9 cellular contexts compared by ENCODE assay signal in the genomic region with DNA sequence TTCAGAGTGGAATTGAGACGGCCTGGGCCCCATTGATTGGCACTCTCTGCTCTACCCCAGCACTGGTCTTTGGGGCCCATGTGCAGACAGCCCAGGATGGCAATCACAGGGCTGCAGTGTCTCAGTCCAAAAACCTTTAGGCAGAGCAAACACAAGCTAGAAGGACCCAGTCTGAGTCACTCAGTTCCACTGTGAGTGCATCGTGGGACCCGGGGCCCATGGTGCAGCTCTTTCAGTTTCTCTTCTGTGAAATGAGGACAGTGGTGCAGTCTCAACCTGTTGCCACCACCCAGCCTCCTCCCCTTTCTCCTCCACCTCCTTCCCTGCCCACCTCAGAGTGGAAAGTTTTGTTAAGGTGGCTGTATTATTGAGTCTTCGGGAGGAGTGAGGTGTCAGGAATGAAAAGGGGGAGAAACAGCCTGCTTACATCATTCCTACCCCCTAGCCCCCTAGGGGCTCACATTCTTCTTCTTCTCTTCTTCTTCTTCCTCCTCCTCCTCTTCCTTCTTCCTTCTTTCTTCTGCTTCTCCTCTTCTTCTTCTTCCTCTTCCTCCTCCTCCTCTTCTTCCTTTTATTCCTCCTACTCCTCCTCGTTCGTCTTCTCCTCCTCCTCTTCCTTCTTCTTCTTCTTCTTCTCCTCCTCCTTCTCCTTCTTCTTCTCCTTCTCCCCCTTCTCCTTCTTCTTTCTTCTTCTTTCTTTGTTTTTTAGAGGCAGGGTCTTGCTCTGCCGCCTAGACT. TPM values are rescaled to one million over a fixed set of nuclear protein-coding genes. Genes with fewer than 3 reads are reported as not detected.
A peak's percentile ranks its signal among the peaks of the same experiment; 100 is the strongest.
DNase-seq lines count a peak whose midpoint lies in the region; ATAC-seq and TF ChIP-seq lines count a peak whose summit lies in the region.
"Had no signal": no experiment of that assay in that cellular context is flagged by ENCODE, and none has a peak within 500 bp of the region (broad histone marks: within the 10 kb centered on the region; RNA-seq: fewer than 3 reads in every experiment).

No MANE protein-coding gene starts in this region.

- H2AFZ ChIP-seq in smooth muscle cell (ENCODE audit: low read depth): no peak overlapping the region

- no peak overlapping the region for H3K4me2 ChIP-seq in smooth muscle cell

- H3K4me3 ChIP-seq in smooth muscle cell: no peak overlapping the region

- no peak for TF ChIP-seq CTCF in smooth muscle cell (IDR thresholded peaks at IDR 0.05; ENCODE audit: borderline replicate concordance, insufficient read depth, poor library complexity, severe bottlenecking)

- ATAC-seq in GM18868 (IDR thresholded peaks at IDR 0.05; ENCODE audit: unreplicated experiment): peak; percentile 85
- peak; percentile 93 for ATAC-seq in HG03039 (IDR thresholded peaks at IDR 0.05; ENCODE audit: unreplicated experiment)
- ATAC-seq in SK-N-SH treated with all-trans-retinoic acid at 6 μM for 48 hours: no peak

- H3K36me3 ChIP-seq in smooth muscle cell (ENCODE audit: low read depth): no peaks in the 10 kb centered on the region

- peak; percentile 82 to 89 for DNase-seq in activated CD4-positive, alpha-beta T cell treated with anti-CD3 and anti-CD28 coated beads, Interleukin-2, amount 50 U/mL, for 48 hours
- peak; percentile 50 to 65 for DNase-seq in stimulated activated CD4-positive, alpha-beta T cell treated with anti-CD3 and anti-CD28 coated beads, Interleukin-15, amount 100 ng/mL, for 1 hour (ENCODE audit: low read depth in 1 of 2, low spot score in 1 of 2)
- DNase-seq in DMS153 treated with DMSO at 0.1 percent for 48 hours (lab: John Stamatoyannopoulos, UW; ENCODE audit: unreplicated experiment): no peak
- no peak for DNase-seq in amygdala (lab: John Stamatoyannopoulos, UW)
- no peak for DNase-seq in smooth muscle cell (lab: John Stamatoyannopoulos, UW; ENCODE audit: unreplicated experiment)

- 78% methylated on average over 7 of the region's 7 CpGs for WGBS in smooth muscle cell (ENCODE audit: low lambda C conversion rate)

- no peak overlapping the region for H3K9ac ChIP-seq in smooth muscle cell (ENCODE audit: low read depth)

- no peaks in the 10 kb centered on the region for H3K27me3 ChIP-seq in smooth muscle cell (ENCODE audit: low read depth)

- H3K9me3 ChIP-seq in smooth muscle cell (replicated peaks; ENCODE audit: low read depth): no peaks in the 10 kb centered on the region

- no peaks in the 10 kb centered on the region for H3K79me2 ChIP-seq in smooth muscle cell (ENCODE audit: low read depth)

- H3F3A ChIP-seq in smooth muscle cell (ENCODE audit: low read depth): no peaks in the 10 kb centered on the region

- H3K4me1 ChIP-seq in smooth muscle cell (ENCODE audit: low read depth): no peaks in the 10 kb centered on the region

- H3K27ac ChIP-seq in smooth muscle cell (ENCODE audit: low read depth): no peak overlapping the region
- H3K27ac ChIP-seq: HL-60 had no signal

- H4K20me1 ChIP-seq in smooth muscle cell (ENCODE audit: low read depth): no peaks in the 10 kb centered on the region

TF ChIP-seq in SK-N-SH treated with all-trans-retinoic acid at 6 μM for 48 hours, 23 proteins besides CTCF, POLR2A, EP300 and RAD21:
- TF ChIP-seq ISL1 (CRISPR knock-in tag; IDR thresholded peaks at IDR 0.05): no peak
- TF ChIP-seq RARB (CRISPR knock-in tag; IDR thresholded peaks at IDR 0.05): no peak
- TF ChIP-seq, protein P1, sequence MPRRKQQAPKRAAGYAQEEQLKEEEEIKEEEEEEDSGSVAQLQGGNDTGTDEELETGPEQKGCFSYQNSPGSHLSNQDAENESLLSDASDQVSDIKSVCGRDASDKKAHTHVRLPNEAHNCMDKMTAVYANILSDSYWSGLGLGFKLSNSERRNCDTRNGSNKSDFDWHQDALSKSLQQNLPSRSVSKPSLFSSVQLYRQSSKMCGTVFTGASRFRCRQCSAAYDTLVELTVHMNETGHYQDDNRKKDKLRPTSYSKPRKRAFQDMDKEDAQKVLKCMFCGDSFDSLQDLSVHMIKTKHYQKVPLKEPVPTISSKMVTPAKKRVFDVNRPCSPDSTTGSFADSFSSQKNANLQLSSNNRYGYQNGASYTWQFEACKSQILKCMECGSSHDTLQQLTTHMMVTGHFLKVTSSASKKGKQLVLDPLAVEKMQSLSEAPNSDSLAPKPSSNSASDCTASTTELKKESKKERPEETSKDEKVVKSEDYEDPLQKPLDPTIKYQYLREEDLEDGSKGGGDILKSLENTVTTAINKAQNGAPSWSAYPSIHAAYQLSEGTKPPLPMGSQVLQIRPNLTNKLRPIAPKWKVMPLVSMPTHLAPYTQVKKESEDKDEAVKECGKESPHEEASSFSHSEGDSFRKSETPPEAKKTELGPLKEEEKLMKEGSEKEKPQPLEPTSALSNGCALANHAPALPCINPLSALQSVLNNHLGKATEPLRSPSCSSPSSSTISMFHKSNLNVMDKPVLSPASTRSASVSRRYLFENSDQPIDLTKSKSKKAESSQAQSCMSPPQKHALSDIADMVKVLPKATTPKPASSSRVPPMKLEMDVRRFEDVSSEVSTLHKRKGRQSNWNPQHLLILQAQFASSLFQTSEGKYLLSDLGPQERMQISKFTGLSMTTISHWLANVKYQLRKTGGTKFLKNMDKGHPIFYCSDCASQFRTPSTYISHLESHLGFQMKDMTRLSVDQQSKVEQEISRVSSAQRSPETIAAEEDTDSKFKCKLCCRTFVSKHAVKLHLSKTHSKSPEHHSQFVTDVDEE (CRISPR knock-in tag; IDR thresholded peaks at IDR 0.05): no peak
- no peak for TF ChIP-seq ZNF70 (CRISPR knock-in tag; IDR thresholded peaks at IDR 0.05)
- no peak for TF ChIP-seq TCF4 (CRISPR knock-in tag; IDR thresholded peaks at IDR 0.05; ENCODE audit: borderline replicate concordance)
- no peak for TF ChIP-seq TOX (CRISPR knock-in tag; IDR thresholded peaks at IDR 0.05; ENCODE audit: borderline replicate concordance)
- TF ChIP-seq ZNF565 (CRISPR knock-in tag; conservative IDR thresholded peaks at IDR 0.05; ENCODE audit: low read depth): no peak

RNA-seq across cellular contexts. Expression of gene CARD11, which starts 19.5 kb away (rescaled TPM):
- total RNA-seq in smooth muscle cell: 0.45 and 2.4 TPM in 2 replicates
- 1.3 and 2.8 TPM in 2 replicates for polyA plus RNA-seq in smooth muscle cell

Comparison
In these comparisons a context has a peak if more than half of its experiments do, and no peak if none do; other contexts are left out.
1. DNase-seq: peak in activated CD4-positive, alpha-beta T cell treated with anti-CD3 and anti-CD28 coated beads, Interleukin-2, amount 50 U/mL, for 48 hours (2 of 2) and stimulated activated CD4-positive, alpha-beta T cell treated with anti-CD3 and anti-CD28 coated beads, Interleukin-15, amount 100 ng/mL, for 1 hour (2 of 2); none in DMS153 treated with DMSO at 0.1 percent for 48 hours (single experiment), amygdala (0 of 56) and smooth muscle cell (single experiment).